In the genomic region with DNA sequence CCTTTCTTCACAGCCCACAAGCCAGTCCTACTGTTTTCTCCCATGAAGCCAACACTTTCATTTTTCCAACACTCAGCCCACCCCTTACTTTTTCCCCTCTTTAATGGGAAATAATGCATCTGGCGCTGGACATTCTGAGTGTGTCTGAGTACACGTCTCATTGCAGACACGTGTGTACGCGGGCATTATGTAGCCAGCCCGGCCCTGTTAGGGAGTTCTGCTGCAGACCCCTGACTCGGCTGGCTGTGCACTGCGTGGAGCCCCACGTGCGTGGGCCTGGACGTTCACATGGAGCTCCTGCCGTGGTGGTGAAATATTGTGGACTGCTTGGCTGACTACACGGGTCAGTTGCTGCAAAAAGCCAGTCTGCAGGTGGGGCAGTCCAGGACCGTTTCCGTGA, we compare ENCODE assay signal across 34 cellular contexts.
"Had no signal": no experiment of that assay in that cellular context is flagged by ENCODE, and none has a peak within 500 bp of the region (broad histone marks: within the 10 kb centered on the region; RNA-seq: fewer than 3 reads in every experiment).

No MANE protein-coding gene starts in this region.

- H3K9ac ChIP-seq: KMS-11 had no signal

- H3K27ac ChIP-seq: KMS-11 had no signal

- DNase-seq: Karpas-422, Kasumi-1, MG63, MM.1S, MV-4-11, NCI-H1048, NCI-H1092, NCI-H1092 treated with DMSO at 0.1 percent for 48 hours, NCI-H1105, NCI-H1105 treated with DMSO at 0.1 percent for 48 hours, NCI-H1417, NCI-H1417 treated with DMSO at 0.1 percent for 48 hours, NCI-H1436, NCI-H1436 treated with DMSO at 0.1 percent for 48 hours, NCI-H146, NCI-H1694, NCI-H1694 treated with DMSO at 0.1 percent for 48 hours, NCI-H187, NCI-H187 treated with DMSO at 0.1 percent for 48 hours, NCI-H1930, NCI-H2029, NCI-H2029 treated with DMSO at 0.1 percent for 48 hours, NCI-H2081, NCI-H2081 treated with DMSO at 0.1 percent for 48 hours, NCI-H2107, NCI-H2171, NCI-H2171 treated with DMSO at 0.1 percent for 48 hours, NCI-H2227 treated with DMSO at 0.1 percent for 48 hours, NCI-H226, NCI-H345, NCI-H446, NCI-H446 treated with DMSO at 0.1 percent for 48 hours, NCI-H510A had no signal

- H3K36me3 ChIP-seq: MG63 had no signal

- H3K4me3 ChIP-seq: MG63 had no signal

- H3K27me3 ChIP-seq: MG63 had no signal

- H3K4me2 ChIP-seq: KMS-11 had no signal
